8 cellular contexts compared by ENCODE assay signal in genomic region chr6:131199568-131200272, GRCh38.
A peak's percentile ranks its signal among the peaks of the same experiment; 100 is the strongest.
DNase-seq lines count a peak whose midpoint lies in the region; ATAC-seq, FAIRE-seq and TF ChIP-seq lines count a peak whose summit lies in the region.

No MANE protein-coding gene starts in this region.

- H3K4me1 ChIP-seq in esophagus muscularis mucosa (no peaks in the 10 kb centered on the region), pancreas (no peaks in the 10 kb centered on the region)

- peaks cover 3 to 25% (median 7%) of the 10 kb centered on the region in 4 donors for H3K36me3 ChIP-seq in esophagus muscularis mucosa
- H3K36me3 ChIP-seq in pancreas, result no peaks in the 10 kb centered on the region

- H3K27me3 ChIP-seq in esophagus muscularis mucosa, result no peaks in the 10 kb centered on the region
- no peaks in the 10 kb centered on the region for H3K27me3 ChIP-seq in pancreas

- no peak for TF ChIP-seq EP300 in esophagus muscularis mucosa (IDR thresholded peaks at IDR 0.05)

- H3K4me3 ChIP-seq in esophagus muscularis mucosa, result no peak overlapping the region
- no peak overlapping the region for H3K4me3 ChIP-seq in pancreas

- WGBS in esophagus muscularis mucosa, result 61% methylated on average over 10 of the region's 10 CpGs
- 66 to 67% methylated on average over 10 of the region's 10 CpGs for WGBS in pancreas, 2 donors

- FAIRE-seq in pancreas (lab: Jason Lieb, UNC), result no peak

- DNase-seq in AML-193 (lab: John Stamatoyannopoulos, UW) (peak; percentile 75 to 80), NCI-H82 treated with DMSO at 0.1 percent for 48 hours (lab: John Stamatoyannopoulos, UW; ENCODE audit: unreplicated experiment) (peak; percentile 73), esophagus muscularis mucosa (ENCODE audit: extremely low spot score) (no peak), pancreas (peak in 1 of 6 donors; percentile 20), NCI-H2227 treated with DMSO at 0.1 percent for 48 hours (lab: John Stamatoyannopoulos, UW) (no peak)
- DNase-seq in activated CD8-positive, alpha-beta memory T cell treated with anti-CD3 and anti-CD28 coated beads, Interleukin-2, amount 50 U/mL, for 1 hour (ENCODE audit: extremely low read depth), result peak; percentile 58

- TF ChIP-seq POLR2A in esophagus muscularis mucosa (IDR thresholded peaks at IDR 0.05; ENCODE audit: low read depth), result no peak

- TF ChIP-seq CTCF in esophagus muscularis mucosa (IDR thresholded peaks at IDR 0.05), result peak; percentile 15 to 33 (median 21)
- peak in 3 of 4 donors; percentile 7 to 30 (median 17) for TF ChIP-seq CTCF in pancreas (IDR thresholded peaks at IDR 0.05)

- ATAC-seq in GM18867 (IDR thresholded peaks at IDR 0.05; ENCODE audit: unreplicated experiment) (peak; percentile 100), HG03064 (IDR thresholded peaks at IDR 0.05; ENCODE audit: low read depth, unreplicated experiment) (peak; percentile 100), pancreas (peak; percentile 35 to 94 (median 84))

- intact Hi-C loops in esophagus muscularis mucosa (cut with DNase I), result no loop called here
- intact Hi-C loops in pancreas (cut with DNase I), result loop anchor here in 1 of 3 donors (5.0 kb wide), 1 partner anchor 338 kb away; no protein-coding TSS in a partner anchor

- H3K27ac ChIP-seq in esophagus muscularis mucosa (replicated peaks in 1 of 4) (no peak overlapping the region), pancreas (no peak overlapping the region)

- H3K9me3 ChIP-seq in esophagus muscularis mucosa (no peaks in the 10 kb centered on the region), pancreas (no peaks in the 10 kb centered on the region)

Comparison
In these comparisons a context has a peak if more than half of its experiments do, and no peak if none do; other contexts are left out.
1. DNase-seq: peak in AML-193 (2 of 2), NCI-H82 treated with DMSO at 0.1 percent for 48 hours (single experiment) and activated CD8-positive, alpha-beta memory T cell treated with anti-CD3 and anti-CD28 coated beads, Interleukin-2, amount 50 U/mL, for 1 hour (single experiment); none in esophagus muscularis mucosa (single experiment) and NCI-H2227 treated with DMSO at 0.1 percent for 48 hours (single experiment).
2. Peak in every context shown above with its lines, with median percentiles within 50 percentile points of each other: ATAC-seq.